ENCODE assay signal across 16 cellular contexts in the genomic region with DNA sequence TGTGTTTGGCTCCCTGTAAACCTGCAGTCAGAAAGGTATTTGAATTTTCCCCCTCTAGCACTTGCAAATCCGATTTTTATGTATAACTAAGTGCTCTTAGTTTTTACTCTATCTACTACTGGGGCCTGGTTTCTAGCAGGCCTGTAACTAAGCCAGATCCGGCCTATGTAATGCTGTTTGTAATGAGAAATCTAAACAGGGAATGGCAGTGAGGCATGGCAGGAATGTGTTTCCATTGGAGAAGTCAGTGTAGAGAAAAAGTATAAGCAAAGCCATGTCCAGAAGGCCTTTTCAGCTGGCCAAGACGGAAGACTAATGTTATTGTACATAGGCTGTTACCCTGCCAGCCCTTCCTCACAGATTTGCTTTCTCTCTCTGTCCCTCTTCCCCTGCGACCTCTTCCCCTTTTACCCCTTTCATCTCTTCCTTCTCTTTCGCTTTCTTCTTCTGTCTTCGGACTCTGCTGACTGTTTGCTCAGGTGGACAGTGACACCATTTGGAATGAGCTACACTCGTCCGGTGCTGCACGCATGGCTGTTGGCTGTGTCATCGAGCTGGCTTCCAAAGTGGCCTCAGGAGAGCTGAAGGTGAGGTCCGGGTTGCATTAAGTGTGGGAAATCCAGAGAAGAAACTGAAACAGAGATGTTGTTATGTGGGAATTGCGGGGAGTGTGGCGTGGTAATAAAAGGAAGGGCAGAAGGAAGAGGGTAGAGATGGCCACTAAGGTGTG.
A peak's percentile ranks its signal among the peaks of the same experiment; 100 is the strongest.
DNase-seq lines count a peak whose midpoint lies in the region; ATAC-seq and TF ChIP-seq lines count a peak whose summit lies in the region.
"Had no signal": no experiment of that assay in that cellular context is flagged by ENCODE, and none has a peak within 500 bp of the region (broad histone marks: within the 10 kb centered on the region; RNA-seq: fewer than 3 reads in every experiment).

No MANE protein-coding gene starts in this region.

- H4K20me1 ChIP-seq in fibroblast of lung (ENCODE audit: control insufficient read depth, extremely low read depth, insufficient read depth, low read length), result no peaks in the 10 kb centered on the region

- no peak overlapping the region for H2BK120ac ChIP-seq in neuronal stem cell (ENCODE audit: low read depth, low read length)

- H3K4me1 Mint-ChIP-seq in activated T-helper 2 cell treated with anti-CD3 and anti-CD28 coated beads, Interferon-gamma antibody, Interleukin-2, Interleukin-4, amounts not matched to agents 10 μg/mL and 5 μg/mL and 100 μg/mL, durations not matched to agents 14 hours and 24 hours and 36 hours (ENCODE audit: low read depth), result no peaks in the 10 kb centered on the region
- H3K4me1 Mint-ChIP-seq: activated CD4-positive, alpha-beta T cell treated with anti-CD3 and anti-CD28 coated beads for 36 hours; neural crest cell had no signal

- no TSS peak for BruUV-seq in A673 (replicated peaks; lab: Mats Ljungman, UMichigan)

- H3K27ac ChIP-seq in SK-N-MC, result peak overlapping the region; percentile 94
- H3K27ac ChIP-seq in fibroblast of lung (ENCODE audit: insufficient read depth, low read length), result no peak overlapping the region
- no peak overlapping the region for H3K27ac ChIP-seq in neuronal stem cell (replicated peaks; ENCODE audit: low read length)
- H3K27ac ChIP-seq in A673 (ENCODE audit: low read depth, low read length, poor library complexity, severe bottlenecking), result no peak overlapping the region
- H3K27ac ChIP-seq: dorsolateral prefrontal cortex, upper lobe of left lung had no signal

- H3K4me1 ChIP-seq in fibroblast of lung (ENCODE audit: control insufficient read depth, extremely low read depth, insufficient read depth, low read length) (no peaks in the 10 kb centered on the region), neuronal stem cell (ENCODE audit: control insufficient read depth in 2 of 2, insufficient read depth in 1 of 2, low read depth in 1 of 2, low read length in 2 of 2) (peaks cover 0 to 2% of the 10 kb centered on the region in 2 donors), A673 (ENCODE audit: insufficient read depth, low read length, poor library complexity, severe bottlenecking) (peaks cover 29% of the 10 kb centered on the region)
- H3K4me1 ChIP-seq: upper lobe of left lung had no signal

- H3K36me3 ChIP-seq in SK-N-MC (ENCODE audit: insufficient read depth, low read length), result peaks cover 21% of the 10 kb centered on the region; the same call in 1 of the 2 replicates
- no peaks in the 10 kb centered on the region for H3K36me3 ChIP-seq in fibroblast of lung (ENCODE audit: control insufficient read depth, insufficient read depth, low read length)
- no peaks in the 10 kb centered on the region for H3K36me3 ChIP-seq in neuronal stem cell (replicated peaks in 1 of 2; ENCODE audit: control insufficient read depth in 2 of 2, insufficient read depth in 2 of 2, low read length in 2 of 2)
- H3K36me3 ChIP-seq in A673 (ENCODE audit: insufficient read depth, low read length, poor library complexity, severe bottlenecking), result no peaks in the 10 kb centered on the region
- H3K36me3 ChIP-seq: upper lobe of left lung had no signal

- H3K4ac ChIP-seq in neuronal stem cell (ENCODE audit: low read length), result no peak overlapping the region

- H3K4me3 Mint-ChIP-seq in activated T-helper 2 cell treated with anti-CD3 and anti-CD28 coated beads, Interferon-gamma antibody, Interleukin-2, Interleukin-4, amounts not matched to agents 10 μg/mL and 5 μg/mL and 100 μg/mL, durations not matched to agents 14 hours and 24 hours and 36 hours (ENCODE audit: low read depth), result no peak overlapping the region
- H3K4me3 Mint-ChIP-seq: activated CD4-positive, alpha-beta T cell treated with anti-CD3 and anti-CD28 coated beads for 36 hours; neural crest cell; T-helper 1 cell treated with Interleukin-12 subunit alpha and Interleukin-12 subunit beta and Interleukin-4 antibody, amounts not matched to agents 30 μg/mL and 1 μg/mL, for 36 hours had no signal

- H2AK5ac ChIP-seq in neuronal stem cell (ENCODE audit: low read depth, low read length), result no peak overlapping the region

- peak; percentile 59 for DNase-seq in AG09319 (ENCODE audit: extremely low read depth, low read depth)
- no peak for DNase-seq in SK-N-MC (ENCODE audit: low read depth, low spot score)
- DNase-seq in fibroblast of lung (ENCODE audit: low read depth in 2 of 2), result peak; percentile 52 to 66
- DNase-seq in neuronal stem cell (ENCODE audit: low spot score), result no peak
- no peak for DNase-seq in A673 (ENCODE audit: low spot score)
- DNase-seq in activated T-helper 2 cell treated with anti-CD3 and anti-CD28 coated beads, Interferon-gamma antibody, Interleukin-2, Interleukin-4, amounts not matched to agents 10 μg/mL and 5 μg/mL and 100 μg/mL, durations not matched to agents 14 hours and 24 hours and 36 hours (ENCODE audit: low spot score), result no peak
- DNase-seq: ACHN; activated CD4-positive, alpha-beta T cell treated with anti-CD3 and anti-CD28 coated beads for 36 hours; activated T-cell treated with anti-CD3 and anti-CD28 coated beads, Interleukin-2, amount 50 U/mL, for 1 hour; dorsolateral prefrontal cortex; MV-4-11; upper lobe of left lung had no signal

- no peaks in the 10 kb centered on the region for H3K79me2 ChIP-seq in fibroblast of lung (ENCODE audit: control insufficient read depth, insufficient read depth, low read length)

- peak overlapping the region; percentile 18 for H3K9ac ChIP-seq in SK-N-MC (ENCODE audit: insufficient read length)
- H3K9ac ChIP-seq in fibroblast of lung (ENCODE audit: insufficient read depth, low read length), result no peak overlapping the region
- H3K9ac ChIP-seq in neuronal stem cell (ENCODE audit: low read depth, low read length, poor library complexity), result no peak overlapping the region

- H2BK5ac ChIP-seq in neuronal stem cell (ENCODE audit: low read length), result no peak overlapping the region

- H3K4me2 ChIP-seq in fibroblast of lung (ENCODE audit: extremely low read depth, insufficient read depth, low read length) (peak overlapping the region; percentile 55), neuronal stem cell (ENCODE audit: insufficient read depth, low read length, poor library complexity, severe bottlenecking) (no peak overlapping the region)

- no peaks in the 10 kb centered on the region for H3K27me3 Mint-ChIP-seq in activated T-helper 2 cell treated with anti-CD3 and anti-CD28 coated beads, Interferon-gamma antibody, Interleukin-2, Interleukin-4, amounts not matched to agents 10 μg/mL and 5 μg/mL and 100 μg/mL, durations not matched to agents 14 hours and 24 hours and 36 hours (ENCODE audit: low read depth)
- H3K27me3 Mint-ChIP-seq: activated CD4-positive, alpha-beta T cell treated with anti-CD3 and anti-CD28 coated beads for 36 hours had no signal

- H2AFZ ChIP-seq in fibroblast of lung (ENCODE audit: low read length) (peak overlapping the region; percentile 91), neuronal stem cell (ENCODE audit: low read length) (peak overlapping the region; percentile 35)

- no peaks in the 10 kb centered on the region for H3K9me3 Mint-ChIP-seq in activated T-helper 2 cell treated with anti-CD3 and anti-CD28 coated beads, Interferon-gamma antibody, Interleukin-2, Interleukin-4, amounts not matched to agents 10 μg/mL and 5 μg/mL and 100 μg/mL, durations not matched to agents 14 hours and 24 hours and 36 hours
- H3K9me3 Mint-ChIP-seq: neural crest cell had no signal

- no peaks in the 10 kb centered on the region for H3K36me3 Mint-ChIP-seq in activated T-helper 2 cell treated with anti-CD3 and anti-CD28 coated beads, Interferon-gamma antibody, Interleukin-2, Interleukin-4, amounts not matched to agents 10 μg/mL and 5 μg/mL and 100 μg/mL, durations not matched to agents 14 hours and 24 hours and 36 hours (ENCODE audit: low read depth)

- no peaks in the 10 kb centered on the region for H3K27me3 ChIP-seq in fibroblast of lung (ENCODE audit: control insufficient read depth, insufficient read depth, low read length)
- H3K27me3 ChIP-seq in neuronal stem cell (ENCODE audit: control insufficient read depth in 3 of 3, insufficient read depth in 3 of 3, low read depth in 1 of 3, low read length in 3 of 3), result no peaks in the 10 kb centered on the region
- no peaks in the 10 kb centered on the region for H3K27me3 ChIP-seq in A673 (replicated peaks; ENCODE audit: insufficient read depth, low read depth, low read length, poor library complexity)
- H3K27me3 ChIP-seq: dorsolateral prefrontal cortex, upper lobe of left lung had no signal

- H2BK15ac ChIP-seq in neuronal stem cell (ENCODE audit: low read length), result no peak overlapping the region

- H4K91ac ChIP-seq in neuronal stem cell (ENCODE audit: low read depth, low read length, poor library complexity), result no peak overlapping the region

- POLR2A ChIA-PET in A673 (lab: Charles Lee; ENCODE audit: low non-redundant PET), result no interaction called here

- ATAC-seq in HG03521 (IDR thresholded peaks at IDR 0.05; ENCODE audit: unreplicated experiment) (no peak), HG02973 (IDR thresholded peaks at IDR 0.05; ENCODE audit: unreplicated experiment) (no peak)
- ATAC-seq: activated CD4-positive, alpha-beta T cell treated with anti-CD3 and anti-CD28 coated beads for 36 hours had no signal

- H3K4me3 ChIP-seq in SK-N-MC (no peak overlapping the region), fibroblast of lung (replicated peaks in 1 of 4; ENCODE audit: control extremely low read depth in 1 of 4, insufficient read depth in 1 of 4, low read depth in 3 of 4, low read length in 4 of 4) (no peak overlapping the region), neuronal stem cell (ENCODE audit: low read length in 2 of 2) (no peak overlapping the region), A673 (ENCODE audit: low read depth, low read length, poor library complexity, severe bottlenecking) (no peak overlapping the region)
- H3K4me3 ChIP-seq: dorsolateral prefrontal cortex, upper lobe of left lung had no signal

- peak overlapping the region; percentile 21 for H3K14ac ChIP-seq in neuronal stem cell (ENCODE audit: low read length)

- no peak overlapping the region for H3K27ac Mint-ChIP-seq in activated T-helper 2 cell treated with anti-CD3 and anti-CD28 coated beads, Interferon-gamma antibody, Interleukin-2, Interleukin-4, amounts not matched to agents 10 μg/mL and 5 μg/mL and 100 μg/mL, durations not matched to agents 14 hours and 24 hours and 36 hours
- H3K27ac Mint-ChIP-seq: activated CD4-positive, alpha-beta T cell treated with anti-CD3 and anti-CD28 coated beads for 36 hours; T-helper 1 cell treated with Interleukin-12 subunit alpha and Interleukin-12 subunit beta and Interleukin-4 antibody, amounts not matched to agents 30 μg/mL and 1 μg/mL, for 36 hours had no signal

- CTCF ChIA-PET in A673 (lab: Charles Lee), result no interaction called here

- H3K9me3 ChIP-seq in SK-N-MC (ENCODE audit: low read depth, low read length) (no peaks in the 10 kb centered on the region), fibroblast of lung (ENCODE audit: control insufficient read depth, insufficient read depth, low read depth, low read length) (no peaks in the 10 kb centered on the region), neuronal stem cell (replicated peaks in 1 of 2; ENCODE audit: control insufficient read depth in 2 of 2, insufficient read depth in 1 of 2, low read depth in 1 of 2, low read length in 2 of 2) (no peaks in the 10 kb centered on the region), A673 (ENCODE audit: low read depth, low read length, poor library complexity, severe bottlenecking) (no peaks in the 10 kb centered on the region)
- H3K9me3 ChIP-seq: upper lobe of left lung had no signal

- no peaks in the 10 kb centered on the region for H3K79me1 ChIP-seq in neuronal stem cell (ENCODE audit: low read depth, low read length)

- H3K18ac ChIP-seq in neuronal stem cell (ENCODE audit: low read length), result peak overlapping the region; percentile 18

- TF ChIP-seq CTCF in AG09319 (IDR thresholded peaks at IDR 0.05; ENCODE audit: low read depth, low read length), result no peak
- no peak for TF ChIP-seq CTCF in fibroblast of lung (conservative IDR thresholded peaks at IDR 0.05 in 1 of 2, IDR thresholded peaks at IDR 0.05 in 1 of 2; ENCODE audit: low read depth in 1 of 2, low read length in 2 of 2)
- TF ChIP-seq CTCF in A673 (conservative IDR thresholded peaks at IDR 0.05; ENCODE audit: low read depth, low read length), result no peak

- no peak overlapping the region for H2BK12ac ChIP-seq in neuronal stem cell (ENCODE audit: low read length)

- no peak overlapping the region for H3K23ac ChIP-seq in neuronal stem cell (ENCODE audit: low read depth, low read length, poor library complexity)

- intact Hi-C loops in A673 (cut with micrococcal nuclease; ENCODE audit: unreplicated experiment), result no loop called here
- intact Hi-C loops in activated T-helper 2 cell treated with anti-CD3 and anti-CD28 coated beads, Interferon-gamma antibody, Interleukin-2, Interleukin-4, amounts not matched to agents 10 μg/mL and 5 μg/mL and 100 μg/mL, durations not matched to agents 14 hours and 24 hours and 36 hours (cut with micrococcal nuclease), result no loop called here

- H4K8ac ChIP-seq in neuronal stem cell (ENCODE audit: low read depth, low read length), result peak overlapping the region; percentile 45

- WGBS in neuronal stem cell (ENCODE audit: extremely low coverage in 2 of 2, insufficient read length in 2 of 2, insufficient replicate concordance in 1 of 2), 2 donors, result 100% methylated on average over 2 of the region's 13 CpGs; no CpG with 5 or more reads in 1 of the 2 donors

Comparison
In these comparisons a context has a peak if more than half of its experiments do, and no peak if none do; other contexts are left out.
1. DNase-seq: peak in AG09319 (single experiment) and fibroblast of lung (2 of 2); none in SK-N-MC (single experiment), neuronal stem cell (single experiment), A673 (single experiment) and activated T-helper 2 cell treated with anti-CD3 and anti-CD28 coated beads, Interferon-gamma antibody, Interleukin-2, Interleukin-4, amounts not matched to agents 10 μg/mL and 5 μg/mL and 100 μg/mL, durations not matched to agents 14 hours and 24 hours and 36 hours (single experiment).